Comparison of ENCODE assay signal across 20 cellular contexts in genomic region chr20:54013397-54013941, GRCh38. TPM values are rescaled to one million over a fixed set of nuclear protein-coding genes. Genes with fewer than 3 reads are reported as not detected.
"Had no signal": no experiment of that assay in that cellular context is flagged by ENCODE, and none has a peak within 500 bp of the region (broad histone marks: within the 10 kb centered on the region; RNA-seq: fewer than 3 reads in every experiment).

No MANE protein-coding gene starts in this region.

- H3K36me3 ChIP-seq: lower lobe of right lung, stomach, upper lobe of left lung had no signal

- DNase-seq: activated CD4-positive, alpha-beta memory T cell treated with anti-CD3 and anti-CD28 coated beads, Interleukin-2, amount 10 ng/mL, durations not matched to agents 7 days and 5 days; activated CD4-positive, alpha-beta T cell treated with anti-CD3 and anti-CD28 coated beads, Interleukin-2, amount 10 ng/mL, durations not matched to agents 24 days and 14 days; activated effector memory CD4-positive, alpha-beta T cell treated with anti-CD3 and anti-CD28 coated beads, Interleukin-2, amount 50 U/mL, for 16 hours; activated naive CD4-positive, alpha-beta T cell treated with anti-CD3 and anti-CD28 coated beads, Interleukin-2, amount 10 ng/mL, durations not matched to agents 7 days and 5 days; activated T-cell treated with anti-CD3 and anti-CD28 coated beads, Interleukin-2, amount 50 U/mL, for 72 hours; amygdala; cortex of kidney; foreskin fibroblast; kidney; lower lobe of right lung; naive B cell; nucleus accumbens; small intestine; stimulated activated CD4-positive, alpha-beta T cell treated with anti-CD3 and anti-CD28 coated beads, Interleukin-2, amount 100 ng/mL, for 24 hours; stomach; T-helper 2 cell; upper lobe of left lung had no signal

- H3K4me3 ChIP-seq: lower lobe of right lung, stomach, upper lobe of left lung had no signal

- H3K9ac ChIP-seq: parathyroid adenoma had no signal

- H3K9me3 ChIP-seq: lower lobe of right lung, stomach, upper lobe of left lung had no signal

- H3K27me3 ChIP-seq: stomach, upper lobe of left lung had no signal

- H3K79me2 ChIP-seq: parathyroid adenoma had no signal

- H3K27ac ChIP-seq: epithelial cell of prostate, lower lobe of right lung, parathyroid adenoma, upper lobe of left lung had no signal

- H3K4me1 ChIP-seq: lower lobe of right lung, parathyroid adenoma, upper lobe of left lung had no signal

- H2AFZ ChIP-seq: parathyroid adenoma had no signal

RNA-seq across cellular contexts. Expression of gene BCAS1, which starts 56.9 kb away (rescaled TPM):
- total RNA-seq: activated CD4-positive, alpha-beta memory T cell treated with anti-CD3 and anti-CD28 coated beads, Interleukin-2, amount 10 ng/mL, durations not matched to agents 7 days and 5 days; activated CD4-positive, alpha-beta T cell treated with anti-CD3 and anti-CD28 coated beads, Interleukin-2, amount 10 ng/mL, durations not matched to agents 24 days and 14 days; activated T-cell treated with anti-CD3 and anti-CD28 coated beads, Interleukin-2, amount 50 U/mL, for 72 hours; glomerular endothelial cell had no signal
